ENCODE assay signal across 28 cellular contexts in genomic region chr3:125681146-125681545, GRCh38.
"Had no signal": no experiment of that assay in that cellular context is flagged by ENCODE, and none has a peak within 500 bp of the region (broad histone marks: within the 10 kb centered on the region; RNA-seq: fewer than 3 reads in every experiment).

No MANE protein-coding gene starts in this region.

- H3K27ac Mint-ChIP-seq: naive thymus-derived CD8-positive, alpha-beta T cell; natural killer cell treated with Interleukin-12 subunit alpha and Interleukin-12 subunit beta and Interleukin-15 and Interleukin-18, amount 100 ng/mL, for 72 hours; nephron progenitor cell; progenitor cell of endocrine pancreas; stimulated activated effector memory CD8-positive, alpha-beta T cell treated with anti-CD3 and anti-CD28 coated beads, Interleukin-12 subunit alpha, Interleukin-12 subunit beta, amount 100 ng/mL, for 72 hours; stimulated activated naive B cell treated with anti-CD40 and anti-IgM and Interleukin-4, amounts not matched to agents 10 μg/mL and 1 μg/mL and 100 μg/mL, for 72 hours; stimulated activated naive CD8-positive, alpha-beta T cell treated with anti-CD3 and anti-CD28 coated beads, Interleukin-15, Interleukin-2, amounts not matched to agents 100 ng/mL and 50 ng/mL, for 24 hours had no signal

- ATAC-seq: naive thymus-derived CD8-positive, alpha-beta T cell; psoas muscle; right cardiac atrium; right lobe of liver; stimulated activated naive B cell treated with anti-CD40 and anti-IgM and Interleukin-4, amounts not matched to agents 10 μg/mL and 1 μg/mL and 100 μg/mL, for 72 hours had no signal

- H2AFZ ChIP-seq: parathyroid adenoma had no signal

- H3K4me3 ChIP-seq: ovary, psoas muscle, right lobe of liver, sigmoid colon, stomach, thoracic aorta, thyroid gland, tibial nerve, upper lobe of left lung, vagina had no signal

- H3K27me3 ChIP-seq: ovary, right lobe of liver, sigmoid colon, stomach, thyroid gland, tibial nerve, upper lobe of left lung, vagina had no signal

- H3K36me3 ChIP-seq: ovary, right lobe of liver, sigmoid colon, stomach, thoracic aorta, thyroid gland, tibial nerve, upper lobe of left lung, vagina had no signal

- H3K27ac ChIP-seq: ovary, parathyroid adenoma, psoas muscle, right lobe of liver, stomach, thoracic aorta, thyroid gland, tibial nerve, upper lobe of left lung, vagina had no signal

- H3K4me1 Mint-ChIP-seq: neural crest cell; stimulated activated effector memory CD8-positive, alpha-beta T cell treated with anti-CD3 and anti-CD28 coated beads, Interleukin-12 subunit alpha, Interleukin-12 subunit beta, amount 100 ng/mL, for 72 hours; stimulated activated naive B cell treated with anti-CD40 and anti-IgM and Interleukin-4, amounts not matched to agents 10 μg/mL and 1 μg/mL and 100 μg/mL, for 72 hours had no signal

- FAIRE-seq: small intestine had no signal

- DNase-seq: naive thymus-derived CD8-positive, alpha-beta T cell; nephron progenitor cell; occipital lobe; ovary; psoas muscle; right cardiac atrium; right lobe of liver; sigmoid colon; small intestine; stimulated activated CD4-positive, alpha-beta T cell treated with anti-CD3 and anti-CD28 coated beads, Interleukin-15, amount 100 ng/mL, for 24 hours; stimulated activated CD4-positive, alpha-beta T cell treated with anti-CD3 and anti-CD28 coated beads, Interleukin-2, amount 100 ng/mL, for 24 hours; stimulated activated CD4-positive, alpha-beta T cell treated with anti-CD3 and anti-CD28 coated beads, Interleukin-2, amount 100 ng/mL, for 48 hours; stimulated activated CD4-positive, alpha-beta T cell treated with anti-CD3 and anti-CD28 coated beads, Interleukin-4, amount 100 ng/mL, for 24 hours; stimulated activated naive B cell treated with anti-CD40 and anti-IgM and Interleukin-4, amounts not matched to agents 10 μg/mL and 1 μg/mL and 100 μg/mL, for 72 hours; stimulated activated naive CD4-positive, alpha-beta T cell treated with Interleukin-2 at 50 U/mL for 16 hours; stomach; thyroid gland; trophoblast cell had no signal

- H3K4me1 ChIP-seq: psoas muscle, tibial nerve, upper lobe of left lung had no signal

- H3K9ac ChIP-seq: parathyroid adenoma had no signal

- H3K4me3 Mint-ChIP-seq: naive thymus-derived CD8-positive, alpha-beta T cell; natural killer cell treated with Interleukin-12 subunit alpha and Interleukin-12 subunit beta and Interleukin-15 and Interleukin-18, amount 100 ng/mL, for 72 hours; nephron progenitor cell; neural crest cell; stimulated activated effector memory CD8-positive, alpha-beta T cell treated with anti-CD3 and anti-CD28 coated beads, Interleukin-12 subunit alpha, Interleukin-12 subunit beta, amount 100 ng/mL, for 72 hours; stimulated activated naive B cell treated with anti-CD40 and anti-IgM and Interleukin-4, amounts not matched to agents 10 μg/mL and 1 μg/mL and 100 μg/mL, for 72 hours; stimulated activated naive CD8-positive, alpha-beta T cell treated with anti-CD3 and anti-CD28 coated beads, Interleukin-15, Interleukin-2, amounts not matched to agents 100 ng/mL and 50 ng/mL, for 24 hours had no signal

- H3K9me3 ChIP-seq: ovary, psoas muscle, right lobe of liver, sigmoid colon, stomach, thoracic aorta, thyroid gland, tibial nerve, upper lobe of left lung, vagina had no signal

- H3K9me3 Mint-ChIP-seq: naive thymus-derived CD8-positive, alpha-beta T cell; natural killer cell treated with Interleukin-12 subunit alpha and Interleukin-12 subunit beta and Interleukin-15 and Interleukin-18, amount 100 ng/mL, for 72 hours; nephron progenitor cell; neural crest cell; stimulated activated effector memory CD8-positive, alpha-beta T cell treated with anti-CD3 and anti-CD28 coated beads, Interleukin-12 subunit alpha, Interleukin-12 subunit beta, amount 100 ng/mL, for 72 hours; stimulated activated naive B cell treated with anti-CD40 and anti-IgM and Interleukin-4, amounts not matched to agents 10 μg/mL and 1 μg/mL and 100 μg/mL, for 72 hours; stimulated activated naive CD8-positive, alpha-beta T cell treated with anti-CD3 and anti-CD28 coated beads, Interleukin-15, Interleukin-2, amounts not matched to agents 100 ng/mL and 50 ng/mL, for 24 hours had no signal

- H3K36me3 Mint-ChIP-seq: naive thymus-derived CD8-positive, alpha-beta T cell; natural killer cell treated with Interleukin-12 subunit alpha and Interleukin-12 subunit beta and Interleukin-15 and Interleukin-18, amount 100 ng/mL, for 72 hours; stimulated activated effector memory CD8-positive, alpha-beta T cell treated with anti-CD3 and anti-CD28 coated beads, Interleukin-12 subunit alpha, Interleukin-12 subunit beta, amount 100 ng/mL, for 72 hours; stimulated activated naive B cell treated with anti-CD40 and anti-IgM and Interleukin-4, amounts not matched to agents 10 μg/mL and 1 μg/mL and 100 μg/mL, for 72 hours had no signal

- H3K27me3 Mint-ChIP-seq: progenitor cell of endocrine pancreas had no signal
